Comparison of ENCODE assay signal across 1 cellular context in the genomic region with DNA sequence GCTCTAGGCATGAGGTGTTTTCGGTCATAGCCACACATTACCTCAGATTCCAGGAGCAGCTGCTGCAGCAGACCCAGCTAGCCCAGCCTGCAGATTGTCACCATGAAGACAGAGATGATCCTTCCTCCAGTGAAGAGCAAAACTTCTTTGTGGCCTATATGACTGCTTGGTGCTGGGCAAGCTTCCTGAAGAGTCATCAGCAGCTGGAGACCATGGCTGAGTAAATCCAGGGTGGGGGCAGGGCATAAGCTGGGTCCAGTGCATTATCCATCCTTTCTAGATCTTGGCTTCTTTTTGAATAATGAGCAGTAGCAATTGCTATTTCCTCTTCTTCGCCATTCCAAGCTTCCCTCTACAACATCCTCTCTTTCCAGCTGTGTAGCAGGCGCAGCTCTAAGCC.
TF ChIP-seq lines count a peak whose summit lies in the region.

No MANE protein-coding gene starts in this region.

TF ChIP-seq in IMR-90, 13 proteins besides CTCF, POLR2A, EP300 and RAD21:
- TF ChIP-seq BHLHE40 (IDR thresholded peaks at IDR 0.05; ENCODE audit: low read depth, low read length) (no peak), RCOR1 (IDR thresholded peaks at IDR 0.05; ENCODE audit: insufficient replicate concordance, low read length) (no peak), MXI1 (IDR thresholded peaks at IDR 0.05; ENCODE audit: borderline replicate concordance, low read depth, low read length) (no peak), NFE2L2 (IDR thresholded peaks at IDR 0.05; ENCODE audit: low read depth, low read length) (no peak), CHD1 (IDR thresholded peaks at IDR 0.05; ENCODE audit: low read depth, low read length) (no peak), SMC3 (IDR thresholded peaks at IDR 0.05; ENCODE audit: low read depth, low read length) (no peak), RFX5 (IDR thresholded peaks at IDR 0.05; ENCODE audit: low read depth, low read length) (no peak), MAFK (IDR thresholded peaks at IDR 0.05; ENCODE audit: low read depth, low read length) (no peak), CEBPB (IDR thresholded peaks at IDR 0.05; ENCODE audit: low read depth, low read length) (no peak), MAZ (IDR thresholded peaks at IDR 0.05; ENCODE audit: borderline replicate concordance, low read depth, low read length) (no peak), FOS (IDR thresholded peaks at IDR 0.05; ENCODE audit: low read depth, low read length) (no peak)
- TF ChIP-seq, protein P1, sequence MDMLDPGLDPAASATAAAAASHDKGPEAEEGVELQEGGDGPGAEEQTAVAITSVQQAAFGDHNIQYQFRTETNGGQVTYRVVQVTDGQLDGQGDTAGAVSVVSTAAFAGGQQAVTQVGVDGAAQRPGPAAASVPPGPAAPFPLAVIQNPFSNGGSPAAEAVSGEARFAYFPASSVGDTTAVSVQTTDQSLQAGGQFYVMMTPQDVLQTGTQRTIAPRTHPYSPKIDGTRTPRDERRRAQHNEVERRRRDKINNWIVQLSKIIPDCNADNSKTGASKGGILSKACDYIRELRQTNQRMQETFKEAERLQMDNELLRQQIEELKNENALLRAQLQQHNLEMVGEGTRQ (IDR thresholded peaks at IDR 0.05; ENCODE audit: low read depth, low read length) = no peak
- TF ChIP-seq, protein P2, sequence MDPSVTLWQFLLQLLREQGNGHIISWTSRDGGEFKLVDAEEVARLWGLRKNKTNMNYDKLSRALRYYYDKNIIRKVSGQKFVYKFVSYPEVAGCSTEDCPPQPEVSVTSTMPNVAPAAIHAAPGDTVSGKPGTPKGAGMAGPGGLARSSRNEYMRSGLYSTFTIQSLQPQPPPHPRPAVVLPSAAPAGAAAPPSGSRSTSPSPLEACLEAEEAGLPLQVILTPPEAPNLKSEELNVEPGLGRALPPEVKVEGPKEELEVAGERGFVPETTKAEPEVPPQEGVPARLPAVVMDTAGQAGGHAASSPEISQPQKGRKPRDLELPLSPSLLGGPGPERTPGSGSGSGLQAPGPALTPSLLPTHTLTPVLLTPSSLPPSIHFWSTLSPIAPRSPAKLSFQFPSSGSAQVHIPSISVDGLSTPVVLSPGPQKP (IDR thresholded peaks at IDR 0.05; ENCODE audit: borderline replicate concordance, low read depth, low read length) = no peak
